ENCODE assay signal across 34 cellular contexts in the genomic region with DNA sequence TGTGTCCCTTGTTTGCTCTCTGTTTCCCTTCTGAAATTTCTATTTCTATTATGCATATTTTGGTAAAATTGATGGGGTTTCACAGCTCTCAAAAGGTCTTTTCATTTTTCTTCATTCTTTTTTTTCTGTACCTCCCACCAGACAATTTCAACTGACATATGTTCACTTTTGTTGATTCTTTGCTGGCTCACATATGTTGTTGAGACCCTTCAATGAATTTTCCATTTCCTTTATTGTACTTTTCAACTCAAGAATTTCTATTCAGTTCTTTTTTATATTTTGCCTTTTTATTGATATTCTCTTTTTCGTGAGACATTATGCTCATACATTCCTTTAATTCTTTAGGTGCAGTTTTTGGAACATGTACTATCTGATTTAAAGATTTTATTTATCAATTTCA.
"Had no signal": no experiment of that assay in that cellular context is flagged by ENCODE, and none has a peak within 500 bp of the region (broad histone marks: within the 10 kb centered on the region; RNA-seq: fewer than 3 reads in every experiment).

No MANE protein-coding gene starts in this region.

- H3K36me3 ChIP-seq: MG63 had no signal

- H3K4me3 ChIP-seq: MG63 had no signal

- H3K9me3 ChIP-seq: MG63 had no signal

- DNase-seq: Karpas-422, Kasumi-1, MG63, MM.1S, MV-4-11, NCI-H1048, NCI-H1092, NCI-H1092 treated with DMSO at 0.1 percent for 48 hours, NCI-H1105, NCI-H1105 treated with DMSO at 0.1 percent for 48 hours, NCI-H1417, NCI-H1417 treated with DMSO at 0.1 percent for 48 hours, NCI-H1436, NCI-H1436 treated with DMSO at 0.1 percent for 48 hours, NCI-H146, NCI-H1694, NCI-H1694 treated with DMSO at 0.1 percent for 48 hours, NCI-H187, NCI-H187 treated with DMSO at 0.1 percent for 48 hours, NCI-H1930, NCI-H2029, NCI-H2029 treated with DMSO at 0.1 percent for 48 hours, NCI-H2081, NCI-H2081 treated with DMSO at 0.1 percent for 48 hours, NCI-H2107, NCI-H2171, NCI-H2171 treated with DMSO at 0.1 percent for 48 hours, NCI-H2227 treated with DMSO at 0.1 percent for 48 hours, NCI-H226, NCI-H345, NCI-H446, NCI-H510A, NCI-H510A treated with DMSO at 0.1 percent for 48 hours, NCI-H524 had no signal

- H3K27me3 ChIP-seq: MG63 had no signal
